10 cellular contexts compared by ENCODE assay signal in genomic region chr2:36059684-36060083, GRCh38.
A peak's percentile ranks its signal among the peaks of the same experiment; 100 is the strongest.
DNase-seq lines count a peak whose midpoint lies in the region; ATAC-seq and TF ChIP-seq lines count a peak whose summit lies in the region.
"Had no signal": no experiment of that assay in that cellular context is flagged by ENCODE, and none has a peak within 500 bp of the region (broad histone marks: within the 10 kb centered on the region; RNA-seq: fewer than 3 reads in every experiment).

No MANE protein-coding gene starts in this region.

- no peak overlapping the region for H3K9ac ChIP-seq in Karpas-422 (ENCODE audit: low read length)

- H4K20me1 ChIP-seq in Karpas-422 (ENCODE audit: insufficient read depth, low read depth, low read length): no peaks in the 10 kb centered on the region

- peaks cover 3 to 21% (median 15%) of the 10 kb centered on the region in 7 donors for H3K9me3 Mint-ChIP-seq in naive B cell
- H3K9me3 Mint-ChIP-seq in activated T-cell treated with anti-CD3 and anti-CD28 coated beads, Interleukin-2, amount 50 U/mL, for 24 hours: peaks cover 5% of the 10 kb centered on the region

- TF ChIP-seq CTCF in BE2C (IDR thresholded peaks at IDR 0.05; ENCODE audit: low read depth, low read length): no peak
- TF ChIP-seq CTCF in spleen (IDR thresholded peaks at IDR 0.05 in 8 of 11, conservative IDR thresholded peaks at IDR 0.05 in 3 of 11): no peak

- DNase-seq in Karpas-422 (peak; percentile 43), naive B cell (peak; percentile 21), NCI-H1105 (lab: John Stamatoyannopoulos, UW) (no peak), BE2C (no peak), spleen (no peak)
- no peak for DNase-seq in activated T-cell treated with anti-CD3 and anti-CD28 coated beads, Interleukin-2, amount 50 U/mL, for 24 hours
- DNase-seq: adrenal gland, T-helper 9 cell had no signal

- H3K27ac ChIP-seq in Karpas-422 (ENCODE audit: low read length) (no peak overlapping the region), spleen (no peak overlapping the region)
- H3K27ac ChIP-seq: adrenal gland had no signal

- no peaks in the 10 kb centered on the region for H3K36me3 ChIP-seq in Karpas-422 (ENCODE audit: insufficient read depth, low read length)
- H3K36me3 ChIP-seq in BE2C: no peaks in the 10 kb centered on the region
- no peaks in the 10 kb centered on the region for H3K36me3 ChIP-seq in spleen
- H3K36me3 ChIP-seq: adrenal gland had no signal

- intact Hi-C loops in spleen (cut with DNase I; ENCODE audit: low total_unique reads): no loop called here

- H3K27me3 ChIP-seq in Karpas-422 (ENCODE audit: low read length) (no peaks in the 10 kb centered on the region), BE2C (no peaks in the 10 kb centered on the region), spleen (replicated peaks in 1 of 7) (peaks cover 0 to 2% (median 0%) of the 10 kb centered on the region in 7 donors)
- H3K27me3 ChIP-seq: adrenal gland had no signal

- peaks cover 0 to 14% (median 11%) of the 10 kb centered on the region in 3 donors for H3K27me3 Mint-ChIP-seq in naive B cell
- H3K27me3 Mint-ChIP-seq in activated T-cell treated with anti-CD3 and anti-CD28 coated beads, Interleukin-2, amount 50 U/mL, for 24 hours: peaks cover 16% of the 10 kb centered on the region

- ATAC-seq in GM18907 (IDR thresholded peaks at IDR 0.05; ENCODE audit: unreplicated experiment) (peak; percentile 100), HG02759 (IDR thresholded peaks at IDR 0.05; ENCODE audit: unreplicated experiment) (peak; percentile 100), naive B cell (ENCODE audit: low read depth in 2 of 2) (peak; percentile 61 to 84)

- peaks cover 6 to 16% (median 10%) of the 10 kb centered on the region in 3 donors for H3K4me1 Mint-ChIP-seq in naive B cell
- peaks cover 10% of the 10 kb centered on the region for H3K4me1 Mint-ChIP-seq in activated T-cell treated with anti-CD3 and anti-CD28 coated beads, Interleukin-2, amount 50 U/mL, for 24 hours (ENCODE audit: low read depth)

- no peaks in the 10 kb centered on the region for H3K4me1 ChIP-seq in Karpas-422 (ENCODE audit: low read length)
- no peaks in the 10 kb centered on the region for H3K4me1 ChIP-seq in BE2C
- H3K4me1 ChIP-seq in spleen: peaks cover 0 to 4% (median 0%) of the 10 kb centered on the region in 6 donors
- H3K4me1 ChIP-seq: adrenal gland had no signal

- no peak for TF ChIP-seq POLR2A in spleen (IDR thresholded peaks at IDR 0.05)

- peak overlapping the region in 1 of 8 donors; percentile 28 for H3K4me3 Mint-ChIP-seq in naive B cell
- no peak overlapping the region for H3K4me3 Mint-ChIP-seq in activated T-cell treated with anti-CD3 and anti-CD28 coated beads, Interleukin-2, amount 50 U/mL, for 24 hours

- H3K4me3 ChIP-seq in Karpas-422 (ENCODE audit: low read length) (no peak overlapping the region), BE2C (ENCODE audit: low read depth, low read length) (no peak overlapping the region), spleen (no peak overlapping the region)
- H3K4me3 ChIP-seq: adrenal gland had no signal

- H3K9me2 ChIP-seq in Karpas-422 (replicated peaks; ENCODE audit: insufficient read depth, low read length): no peaks in the 10 kb centered on the region; the same call in 1 of the 2 replicates

- no peak overlapping the region for H3K4me2 ChIP-seq in Karpas-422 (ENCODE audit: low read depth, low read length, poor library complexity, severe bottlenecking)

- peak overlapping the region in 3 of 6 donors; percentile 22 to 54 (median 34) for H3K27ac Mint-ChIP-seq in naive B cell
- H3K27ac Mint-ChIP-seq in activated T-cell treated with anti-CD3 and anti-CD28 coated beads, Interleukin-2, amount 50 U/mL, for 24 hours: no peak overlapping the region

- no peak overlapping the region for H2AFZ ChIP-seq in Karpas-422 (ENCODE audit: low read length)

- H3K79me2 ChIP-seq in Karpas-422 (ENCODE audit: low read length): no peaks in the 10 kb centered on the region

- peaks cover 3% of the 10 kb centered on the region; the same call in 1 of the 2 replicates for H3K9me3 ChIP-seq in Karpas-422 (ENCODE audit: low read length)
- no peaks in the 10 kb centered on the region for H3K9me3 ChIP-seq in BE2C
- H3K9me3 ChIP-seq in spleen: peaks cover 0 to 4% (median 0%) of the 10 kb centered on the region in 8 donors
- H3K9me3 ChIP-seq: adrenal gland had no signal

- H3K36me3 Mint-ChIP-seq in naive B cell: peaks cover 0 to 6% of the 10 kb centered on the region in 2 donors
- no peaks in the 10 kb centered on the region for H3K36me3 Mint-ChIP-seq in activated T-cell treated with anti-CD3 and anti-CD28 coated beads, Interleukin-2, amount 50 U/mL, for 24 hours (ENCODE audit: low read depth)

Comparison
In these comparisons a context has a peak if more than half of its experiments do, and no peak if none do; other contexts are left out.
1. DNase-seq: peak in Karpas-422 (single experiment) and naive B cell (single experiment); none in NCI-H1105 (single experiment), activated T-cell treated with anti-CD3 and anti-CD28 coated beads, Interleukin-2, amount 50 U/mL, for 24 hours (single experiment), BE2C (single experiment) and spleen (single experiment).
2. Peak in every context shown above with its lines, with median percentiles within 50 percentile points of each other: ATAC-seq.